8 cellular contexts compared by ENCODE assay signal in genomic region chr2:98483257-98483861, GRCh38. TPM values are rescaled to one million over a fixed set of nuclear protein-coding genes. Genes with fewer than 3 reads are reported as not detected.
DNase-seq lines count a peak whose midpoint lies in the region; ATAC-seq lines count a peak whose summit lies in the region.

No MANE protein-coding gene starts in this region.

- peaks cover 99% of the 10 kb centered on the region for H3K4me1 Mint-ChIP-seq in activated naive CD4-positive, alpha-beta T cell treated with anti-CD3 and anti-CD28 coated beads, Interleukin-2, amount 50 U/mL, for 24 hours
- H3K4me1 Mint-ChIP-seq in activated CD4-positive, alpha-beta memory T cell treated with anti-CD3 and anti-CD28 coated beads, Interleukin-2, amount 10 ng/mL, durations not matched to agents 7 days and 5 days = peaks cover 99% of the 10 kb centered on the region

- peak overlapping the region; percentile 80 for H3K27ac Mint-ChIP-seq in activated naive CD4-positive, alpha-beta T cell treated with anti-CD3 and anti-CD28 coated beads, Interleukin-2, amount 50 U/mL, for 24 hours
- peak overlapping the region; percentile 75 for H3K27ac Mint-ChIP-seq in activated CD4-positive, alpha-beta memory T cell treated with anti-CD3 and anti-CD28 coated beads, Interleukin-2, amount 10 ng/mL, durations not matched to agents 7 days and 5 days

- no peak for DNase-seq in activated naive CD4-positive, alpha-beta T cell treated with Interleukin-2 at 50 U/mL for 16 hours
- DNase-seq in activated CD4-positive, alpha-beta memory T cell treated with anti-CD3 and anti-CD28 coated beads, Interleukin-2, amount 10 ng/mL, durations not matched to agents 7 days and 5 days = peak; percentile 52
- peak; percentile 68 for DNase-seq in ureter (ENCODE audit: low spot score)
- no peak for DNase-seq in NCI-H2081 (lab: John Stamatoyannopoulos, UW)
- DNase-seq in midbrain (lab: John Stamatoyannopoulos, UW) = no peak
- no peak for DNase-seq in NCI-H1417 (lab: John Stamatoyannopoulos, UW)

- no peaks in the 10 kb centered on the region for H3K27me3 Mint-ChIP-seq in activated naive CD4-positive, alpha-beta T cell treated with anti-CD3 and anti-CD28 coated beads, Interleukin-2, amount 50 U/mL, for 24 hours
- H3K27me3 Mint-ChIP-seq in activated CD4-positive, alpha-beta memory T cell treated with anti-CD3 and anti-CD28 coated beads, Interleukin-2, amount 10 ng/mL, durations not matched to agents 7 days and 5 days = no peaks in the 10 kb centered on the region

- POLR2A ChIA-PET in activated CD4-positive, alpha-beta memory T cell treated with anti-CD3 and anti-CD28 coated beads, Interleukin-2, amount 10 ng/mL, durations not matched to agents 7 days and 5 days (lab: Charles Lee) = interaction anchor here (0.7 to 16.5 kb wide), 7 partner anchors 8 to 173 kb away, joined by 3 to 500 read pairs (median 8); no protein-coding TSS in a partner anchor

- H3K9me3 Mint-ChIP-seq in activated naive CD4-positive, alpha-beta T cell treated with anti-CD3 and anti-CD28 coated beads, Interleukin-2, amount 50 U/mL, for 24 hours = no peaks in the 10 kb centered on the region
- H3K9me3 Mint-ChIP-seq in activated CD4-positive, alpha-beta memory T cell treated with anti-CD3 and anti-CD28 coated beads, Interleukin-2, amount 10 ng/mL, durations not matched to agents 7 days and 5 days = no peaks in the 10 kb centered on the region

- no peaks in the 10 kb centered on the region for H3K36me3 Mint-ChIP-seq in activated naive CD4-positive, alpha-beta T cell treated with anti-CD3 and anti-CD28 coated beads, Interleukin-2, amount 50 U/mL, for 24 hours
- peaks cover 39% of the 10 kb centered on the region for H3K36me3 Mint-ChIP-seq in activated CD4-positive, alpha-beta memory T cell treated with anti-CD3 and anti-CD28 coated beads, Interleukin-2, amount 10 ng/mL, durations not matched to agents 7 days and 5 days (ENCODE audit: low read depth)

- peak overlapping the region; percentile 57 for H3K4me3 Mint-ChIP-seq in activated naive CD4-positive, alpha-beta T cell treated with anti-CD3 and anti-CD28 coated beads, Interleukin-2, amount 50 U/mL, for 24 hours
- H3K4me3 Mint-ChIP-seq in activated CD4-positive, alpha-beta memory T cell treated with anti-CD3 and anti-CD28 coated beads, Interleukin-2, amount 10 ng/mL, durations not matched to agents 7 days and 5 days = peak overlapping the region; percentile 54

- CTCF ChIA-PET in activated CD4-positive, alpha-beta memory T cell treated with anti-CD3 and anti-CD28 coated beads, Interleukin-2, amount 10 ng/mL, durations not matched to agents 7 days and 5 days (lab: Charles Lee) = interaction anchor here (1.9 kb wide), 2 partner anchors 11 to 15 kb away, joined by 4 to 6 read pairs; no protein-coding TSS in a partner anchor

- peak; percentile 62 for ATAC-seq in HG02973 (IDR thresholded peaks at IDR 0.05; ENCODE audit: unreplicated experiment)

RNA-seq across cellular contexts. Expression of gene INPP4A, which starts 38.7 kb away (rescaled TPM):
- 100 to 1,000 TPM; 123 to 127 TPM for total RNA-seq in activated CD4-positive, alpha-beta memory T cell treated with anti-CD3 and anti-CD28 coated beads, Interleukin-2, amount 10 ng/mL, durations not matched to agents 7 days and 5 days
- total RNA-seq in ureter = 80.6 TPM

Comparison
In these comparisons a context has a peak if more than half of its experiments do, and no peak if none do; other contexts are left out.
1. DNase-seq: peak in activated CD4-positive, alpha-beta memory T cell treated with anti-CD3 and anti-CD28 coated beads, Interleukin-2, amount 10 ng/mL, durations not matched to agents 7 days and 5 days (single experiment) and ureter (single experiment); none in activated naive CD4-positive, alpha-beta T cell treated with Interleukin-2 at 50 U/mL for 16 hours (single experiment), NCI-H2081 (0 of 2), midbrain (single experiment) and NCI-H1417 (0 of 3).